35 cellular contexts compared by ENCODE assay signal in genomic region chr11:80538040-80538439, GRCh38.
DNase-seq lines count a peak whose midpoint lies in the region; ATAC-seq, FAIRE-seq and TF ChIP-seq lines count a peak whose summit lies in the region.
"Had no signal": no experiment of that assay in that cellular context is flagged by ENCODE, and none has a peak within 500 bp of the region (broad histone marks: within the 10 kb centered on the region; RNA-seq: fewer than 3 reads in every experiment).

No MANE protein-coding gene starts in this region.

- in situ Hi-C loops in GM12878 (cut with MboI), result no loop called here

- H3K4me1 ChIP-seq in OCI-LY3 (ENCODE audit: low read length), result peaks cover 42% of the 10 kb centered on the region
- H3K4me1 ChIP-seq in GM12878 (ENCODE audit: control insufficient read depth, insufficient read depth, low read length), result no peaks in the 10 kb centered on the region
- H3K4me1 ChIP-seq in upper lobe of right lung, result no peaks in the 10 kb centered on the region
- H3K4me1 ChIP-seq: A549; BE2C; BLaER1; BLaER1 treated with 17β-estradiol and CSF1 and Interleukin-3, amounts not matched to agents 10 nM and 100 nM had no signal

- TF ChIP-seq RAD21 in GM12878 (IDR thresholded peaks at IDR 0.05; ENCODE audit: insufficient read depth, low read depth, low read length), result no peak

- H3K4me2 ChIP-seq in OCI-LY3 (ENCODE audit: low read length) (peak overlapping the region; percentile 42), GM12878 (ENCODE audit: control insufficient read depth, insufficient read depth) (no peak overlapping the region)
- H3K4me2 ChIP-seq: A549; BLaER1; BLaER1 treated with 17β-estradiol and CSF1 and Interleukin-3, amounts not matched to agents 10 nM and 100 nM had no signal

- H3K36me3 Mint-ChIP-seq in stimulated activated naive B cell treated with anti-CD40 and anti-IgM and Interleukin-4, amounts not matched to agents 10 μg/mL and 1 μg/mL and 100 μg/mL, for 72 hours, result no peaks in the 10 kb centered on the region
- H3K36me3 Mint-ChIP-seq: CD14-positive monocyte; CD4-positive, alpha-beta memory T cell; CD4-positive, CD25-positive, alpha-beta regulatory T cell; CD8-positive, alpha-beta memory T cell; CD8-positive, alpha-beta T cell had no signal

- WGBS in GM12878 (ENCODE audit: insufficient coverage, insufficient replicate concordance, low lambda C conversion rate, missing lambda C conversion rate), result 17% methylated on average over 2 of the region's 2 CpGs

- H3K27me3 ChIP-seq in OCI-LY3 (ENCODE audit: low read depth, low read length), result no peaks in the 10 kb centered on the region
- H3K27me3 ChIP-seq in GM12878 (replicated peaks in 1 of 2; ENCODE audit: control insufficient read depth in 2 of 2, insufficient read depth in 2 of 2, low read length in 1 of 2), result no peaks in the 10 kb centered on the region
- H3K27me3 ChIP-seq in upper lobe of right lung, result no peaks in the 10 kb centered on the region
- H3K27me3 ChIP-seq: BE2C; BLaER1; BLaER1 treated with 17β-estradiol and CSF1 and Interleukin-3, amounts not matched to agents 10 nM and 100 nM had no signal

- no peaks in the 10 kb centered on the region for H3K36me3 ChIP-seq in OCI-LY3 (replicated peaks; ENCODE audit: low read depth, low read length)
- H3K36me3 ChIP-seq in GM12878 (ENCODE audit: control insufficient read depth in 2 of 2, insufficient read depth in 2 of 2, low read length in 1 of 2), result no peaks in the 10 kb centered on the region
- H3K36me3 ChIP-seq in upper lobe of right lung, result no peaks in the 10 kb centered on the region
- H3K36me3 ChIP-seq: BE2C; BLaER1; BLaER1 treated with 17β-estradiol and CSF1 and Interleukin-3, amounts not matched to agents 10 nM and 100 nM had no signal

- H3K9me3 ChIP-seq in OCI-LY3 (ENCODE audit: insufficient read depth, low read length) (no peaks in the 10 kb centered on the region), GM12878 (replicated peaks; ENCODE audit: control insufficient read depth, insufficient read depth, low read length) (no peaks in the 10 kb centered on the region), upper lobe of right lung (no peaks in the 10 kb centered on the region)
- H3K9me3 ChIP-seq: A549, BE2C had no signal

- TF ChIP-seq CTCF in OCI-LY3 (IDR thresholded peaks at IDR 0.05; ENCODE audit: low read depth, low read length), result no peak
- TF ChIP-seq CTCF in GM12878 (IDR thresholded peaks at IDR 0.05 in 2 of 3, conservative IDR thresholded peaks at IDR 0.05 in 1 of 3; ENCODE audit: control insufficient read depth in 2 of 3, extremely low read depth in 1 of 3, insufficient read depth in 1 of 3, low read depth in 3 of 3, low read length in 3 of 3), result no peak
- TF ChIP-seq CTCF in upper lobe of right lung (IDR thresholded peaks at IDR 0.05), result no peak

- H4K20me1 ChIP-seq in OCI-LY3 (ENCODE audit: insufficient read depth, low read length) (no peaks in the 10 kb centered on the region), GM12878 (ENCODE audit: control insufficient read depth, insufficient read depth) (no peaks in the 10 kb centered on the region)
- H4K20me1 ChIP-seq: BLaER1; BLaER1 treated with 17β-estradiol and CSF1 and Interleukin-3, amounts not matched to agents 10 nM and 100 nM had no signal

- no peak overlapping the region for H3K27ac Mint-ChIP-seq in stimulated activated naive B cell treated with anti-CD40 and anti-IgM and Interleukin-4, amounts not matched to agents 10 μg/mL and 1 μg/mL and 100 μg/mL, for 72 hours
- H3K27ac Mint-ChIP-seq: B cell; CD14-positive monocyte; CD4-positive, alpha-beta memory T cell; CD4-positive, alpha-beta T cell; CD8-positive, alpha-beta memory T cell; CD8-positive, alpha-beta T cell had no signal

- no peak for TF ChIP-seq EP300 in GM12878 (IDR thresholded peaks at IDR 0.05; ENCODE audit: borderline replicate concordance in 1 of 2, control insufficient read depth in 1 of 2, low read depth in 2 of 2, low read length in 2 of 2)

- POLR2A ChIA-PET in GM12878 (lab: Charles Lee), result no interaction called here

- SMC1A ChIA-PET in GM12878 (lab: Charles Lee; ENCODE audit: uncharacterized antibody, unreplicated experiment), result no interaction called here

- no peak for FAIRE-seq in GM12878 (lab: Jason Lieb, UNC)
- FAIRE-seq: A204.1, A549, D721Med had no signal

- H3K4me3 ChIP-seq in OCI-LY3 (ENCODE audit: low read length) (no peak overlapping the region), GM12878 (no peak overlapping the region), upper lobe of right lung (no peak overlapping the region)
- H3K4me3 ChIP-seq: A549; BLaER1; BLaER1 treated with 17β-estradiol and CSF1 and Interleukin-3, amounts not matched to agents 10 nM and 100 nM had no signal

- peak; percentile 26 for DNase-seq in NCI-H526 treated with DMSO at 0.1 percent for 48 hours (lab: John Stamatoyannopoulos, UW)
- no peak for DNase-seq in GM12878 (ENCODE audit: low read depth, low spot score)
- DNase-seq in stimulated activated naive B cell treated with anti-CD40 and anti-IgM and Interleukin-4, amounts not matched to agents 10 μg/mL and 1 μg/mL and 100 μg/mL, for 72 hours, result no peak
- DNase-seq in upper lobe of right lung, result no peak
- DNase-seq: 8988T; ACHN; AML-193; BE2C; C1 segment of cervical spinal cord; Caco-2; Calu3; CD4-positive, alpha-beta memory T cell; CD4-positive, alpha-beta T cell; CD4-positive, CD25-positive, alpha-beta regulatory T cell; CD8-positive, alpha-beta memory T cell; CD8-positive, alpha-beta T cell; COR-L47; DMS 273 treated with DMSO at 0.1 percent for 48 hours; DMS153; DMS53; DMS79; DMS79 treated with DMSO at 0.1 percent for 48 hours; DND-41; EL had no signal

- no peak for TF ChIP-seq POLR2A in GM12878 (IDR thresholded peaks at IDR 0.05; ENCODE audit: low read depth, low read length)

- peaks cover 5% of the 10 kb centered on the region in 2 donors for H3K9me3 Mint-ChIP-seq in stimulated activated naive B cell treated with anti-CD40 and anti-IgM and Interleukin-4, amounts not matched to agents 10 μg/mL and 1 μg/mL and 100 μg/mL, for 72 hours

- no peaks in the 10 kb centered on the region for H3K27me3 Mint-ChIP-seq in stimulated activated naive B cell treated with anti-CD40 and anti-IgM and Interleukin-4, amounts not matched to agents 10 μg/mL and 1 μg/mL and 100 μg/mL, for 72 hours
- H3K27me3 Mint-ChIP-seq: B cell; CD4-positive, alpha-beta memory T cell; CD4-positive, alpha-beta T cell; CD4-positive, CD25-positive, alpha-beta regulatory T cell had no signal

- H3K27ac ChIP-seq in OCI-LY3 (ENCODE audit: low read length), result no peak overlapping the region
- no peak overlapping the region for H3K27ac ChIP-seq in GM12878 (ENCODE audit: control insufficient read depth, insufficient read depth)
- no peak overlapping the region for H3K27ac ChIP-seq in upper lobe of right lung
- H3K27ac ChIP-seq: 22Rv1; A549; BLaER1; BLaER1 treated with 17β-estradiol and CSF1 and Interleukin-3, amounts not matched to agents 10 nM and 100 nM; C4-2B had no signal

- no peaks in the 10 kb centered on the region for H3K4me1 Mint-ChIP-seq in stimulated activated naive B cell treated with anti-CD40 and anti-IgM and Interleukin-4, amounts not matched to agents 10 μg/mL and 1 μg/mL and 100 μg/mL, for 72 hours
- H3K4me1 Mint-ChIP-seq: B cell; CD14-positive monocyte; CD4-positive, alpha-beta memory T cell; CD4-positive, CD25-positive, alpha-beta regulatory T cell; CD8-positive, alpha-beta memory T cell had no signal

- ATAC-seq in GM12878 (no peak), GM19455 (IDR thresholded peaks at IDR 0.05; ENCODE audit: unreplicated experiment) (no peak), upper lobe of right lung (no peak)
- no peak for ATAC-seq in stimulated activated naive B cell treated with anti-CD40 and anti-IgM and Interleukin-4, amounts not matched to agents 10 μg/mL and 1 μg/mL and 100 μg/mL, for 72 hours (replicated peaks)
- ATAC-seq: A549; CD8-positive, alpha-beta T cell had no signal

- H3K9ac ChIP-seq in OCI-LY3 (ENCODE audit: low read length) (no peak overlapping the region), GM12878 (ENCODE audit: control insufficient read depth, insufficient read depth, low read length) (no peak overlapping the region)
- H3K9ac ChIP-seq: BLaER1; BLaER1 treated with 17β-estradiol and CSF1 and Interleukin-3, amounts not matched to agents 10 nM and 100 nM had no signal

- RAD21 ChIA-PET in GM12878 (lab: Charles Lee; ENCODE audit: unreplicated experiment), result no interaction called here

- CTCF ChIA-PET in GM12878 (lab: Yijun Ruan, JAX), result no interaction called here

- intact Hi-C loops in GM12878 (cut with micrococcal nuclease; ENCODE audit: unreplicated experiment), result no loop called here
- intact Hi-C loops in upper lobe of right lung (cut with DNase I), result no loop called here

- BruUV-seq in GM12878 (replicated peaks; lab: Mats Ljungman, UMichigan), result no TSS peak

- no peak overlapping the region for H2AFZ ChIP-seq in OCI-LY3 (ENCODE audit: low read depth, low read length)
- H2AFZ ChIP-seq in GM12878 (ENCODE audit: control insufficient read depth, low read depth, low read length), result no peak overlapping the region

- no peak overlapping the region for H3K4me3 Mint-ChIP-seq in stimulated activated naive B cell treated with anti-CD40 and anti-IgM and Interleukin-4, amounts not matched to agents 10 μg/mL and 1 μg/mL and 100 μg/mL, for 72 hours
- H3K4me3 Mint-ChIP-seq: B cell; CD14-positive monocyte; CD4-positive, alpha-beta memory T cell; CD4-positive, alpha-beta T cell; CD4-positive, CD25-positive, alpha-beta regulatory T cell; CD8-positive, alpha-beta memory T cell; CD8-positive, alpha-beta T cell had no signal

- H3K79me2 ChIP-seq in OCI-LY3 (ENCODE audit: low read length), result no peaks in the 10 kb centered on the region
- H3K79me2 ChIP-seq in GM12878 (ENCODE audit: control insufficient read depth, insufficient read depth, low read length), result no peaks in the 10 kb centered on the region

TF ChIP-seq in GM12878, 131 proteins besides CTCF, POLR2A, EP300 and RAD21:
- TF ChIP-seq ZBED1 (IDR thresholded peaks at IDR 0.05; ENCODE audit: borderline replicate concordance), result no peak
- no peak for TF ChIP-seq HDAC6 (IDR thresholded peaks at IDR 0.05; ENCODE audit: unreplicated experiment)
- TF ChIP-seq SMAD5 (IDR thresholded peaks at IDR 0.05; ENCODE audit: low read depth), result no peak
- TF ChIP-seq JUNB (IDR thresholded peaks at IDR 0.05), result peak; percentile 52
